Comparison of ENCODE assay signal across 16 cellular contexts in genomic region chr3:155243512-155243921, GRCh38. TPM values are rescaled to one million over a fixed set of nuclear protein-coding genes. Genes with fewer than 3 reads are reported as not detected.
DNase-seq lines count a peak whose midpoint lies in the region; ATAC-seq and TF ChIP-seq lines count a peak whose summit lies in the region.
"Had no signal": no experiment of that assay in that cellular context is flagged by ENCODE, and none has a peak within 500 bp of the region (broad histone marks: within the 10 kb centered on the region; RNA-seq: fewer than 3 reads in every experiment).

No MANE protein-coding gene starts in this region.

- DNase-seq in H4 (ENCODE audit: low spot score) (peak; percentile 61), NAMALWA (ENCODE audit: low spot score) (peak; percentile 54), fibroblast of mammary gland (ENCODE audit: low read depth) (peak; percentile 82), activated gamma-delta T cell treated with Interleukin-2 at 50 U/mL for 16 hours (no peak), hepatocyte (ENCODE audit: low spot score) (no peak), erythroblast (lab: John Stamatoyannopoulos, UW) (no peak)
- DNase-seq: activated B cell treated with CpG ODN at 0.5 μM for 24 hours; activated CD8-positive, alpha-beta memory T cell treated with anti-CD3 and anti-CD28 coated beads, Interleukin-2, amount 10 ng/mL, durations not matched to agents 7 days and 5 days; activated naive CD4-positive, alpha-beta T cell treated with anti-CD3 and anti-CD28 coated beads, Interleukin-2, amount 50 U/mL, for 16 hours; NCI-H1694; ovary; SW 1271; uterus had no signal

- H3K9me3 ChIP-seq in BLaER1 treated with 17β-estradiol and CSF1 and Interleukin-3, amounts not matched to agents 10 nM and 100 nM (replicated peaks in 1 of 11) = peaks cover 25 to 68% (median 54%) of the 10 kb centered on the region in 11 experiments; a peak in 21 of 22 replicates
- H3K9me3 ChIP-seq in hepatocyte (ENCODE audit: low read depth) = no peaks in the 10 kb centered on the region
- H3K9me3 ChIP-seq: ovary, uterus had no signal

- no peak overlapping the region for H3K9ac ChIP-seq in BLaER1 treated with 17β-estradiol and CSF1 and Interleukin-3, amounts not matched to agents 10 nM and 100 nM

- no peak overlapping the region for H3K4me3 ChIP-seq in BLaER1 treated with 17β-estradiol and CSF1 and Interleukin-3, amounts not matched to agents 10 nM and 100 nM
- H3K4me3 ChIP-seq in fibroblast of mammary gland (ENCODE audit: control insufficient read depth, low read depth, low read length) (no peak overlapping the region), hepatocyte (no peak overlapping the region)
- H3K4me3 ChIP-seq: ovary, uterus had no signal

- 93% methylated on average over 2 of the region's 2 CpGs for WGBS in hepatocyte (ENCODE audit: low lambda C conversion rate, missing lambda C conversion rate)

- no peaks in the 10 kb centered on the region for H3K27me3 ChIP-seq in BLaER1 treated with 17β-estradiol and CSF1 and Interleukin-3, amounts not matched to agents 10 nM and 100 nM
- no peaks in the 10 kb centered on the region for H3K27me3 ChIP-seq in hepatocyte
- H3K27me3 ChIP-seq: ovary, uterus had no signal

- no peaks in the 10 kb centered on the region for H3K79me2 ChIP-seq in hepatocyte

- no peak for TF ChIP-seq POLR2A in erythroblast (IDR thresholded peaks at IDR 0.05; ENCODE audit: low read length)

- H3K4me2 ChIP-seq in BLaER1 treated with 17β-estradiol and CSF1 and Interleukin-3, amounts not matched to agents 10 nM and 100 nM = peak overlapping the region in 6 of 11 experiments; percentile 41 to 59 (median 52); a peak in 8 of 22 replicates
- H3K4me2 ChIP-seq in hepatocyte = no peak overlapping the region

- TF ChIP-seq CTCF in fibroblast of mammary gland (conservative IDR thresholded peaks at IDR 0.05; ENCODE audit: control insufficient read depth, insufficient read depth, low read depth, low read length) = no peak
- TF ChIP-seq CTCF in hepatocyte (IDR thresholded peaks at IDR 0.05; ENCODE audit: poor library complexity) = no peak

- H3K9me2 ChIP-seq in hepatocyte (replicated peaks; ENCODE audit: insufficient read depth) = no peaks in the 10 kb centered on the region

- H2AFZ ChIP-seq in hepatocyte = no peak overlapping the region

- no peak for ATAC-seq in HG03354 (IDR thresholded peaks at IDR 0.05; ENCODE audit: poor library complexity, severe bottlenecking, unreplicated experiment)
- ATAC-seq: activated CD8-positive, alpha-beta memory T cell treated with anti-CD3 and anti-CD28 coated beads, Interleukin-2, amount 10 ng/mL, durations not matched to agents 7 days and 5 days; Panc1 had no signal

- peaks cover 0 to 3% (median 0%) of the 10 kb centered on the region in 11 experiments; a peak in 2 of 22 replicates for H3K36me3 ChIP-seq in BLaER1 treated with 17β-estradiol and CSF1 and Interleukin-3, amounts not matched to agents 10 nM and 100 nM
- H3K36me3 ChIP-seq in hepatocyte (replicated peaks; ENCODE audit: insufficient read depth, low read depth) = no peaks in the 10 kb centered on the region
- H3K36me3 ChIP-seq: ovary, uterus had no signal

- no peaks in the 10 kb centered on the region for H4K20me1 ChIP-seq in BLaER1 treated with 17β-estradiol and CSF1 and Interleukin-3, amounts not matched to agents 10 nM and 100 nM
- H4K20me1 ChIP-seq in hepatocyte (ENCODE audit: insufficient read depth, poor library complexity, severe bottlenecking) = no peaks in the 10 kb centered on the region

- H3K4me1 ChIP-seq in BLaER1 treated with 17β-estradiol and CSF1 and Interleukin-3, amounts not matched to agents 10 nM and 100 nM = peaks cover 0 to 63% (median 25%) of the 10 kb centered on the region in 10 experiments; a peak in 13 of 20 replicates
- no peaks in the 10 kb centered on the region for H3K4me1 ChIP-seq in hepatocyte (ENCODE audit: insufficient read depth)
- H3K4me1 ChIP-seq: uterus had no signal

- peak overlapping the region in 4 of 11 experiments; percentile 48 to 63 (median 54); a peak in 8 of 22 replicates for H3K27ac ChIP-seq in BLaER1 treated with 17β-estradiol and CSF1 and Interleukin-3, amounts not matched to agents 10 nM and 100 nM
- no peak overlapping the region for H3K27ac ChIP-seq in hepatocyte
- H3K27ac ChIP-seq: ovary, uterus had no signal

RNA-seq across cellular contexts. Expression of gene STRIT1, which starts 50.0 kb away (rescaled TPM):
- total RNA-seq in H4 (2014; rRNA removed; shearing (Covaris generic)) = not detected in 2 replicates
- total RNA-seq in hepatocyte = 0.60 and 1.2 TPM in 2 replicates
- 1.4 TPM in 1 of 2 replicates, not detected in the other for polyA plus RNA-seq in hepatocyte
- total RNA-seq: activated B cell treated with CpG ODN at 0.5 μM for 24 hours; activated CD8-positive, alpha-beta memory T cell treated with anti-CD3 and anti-CD28 coated beads, Interleukin-2, amount 10 ng/mL, durations not matched to agents 7 days and 5 days; ovary; uterus had no signal
- polyA plus RNA-seq: ovary had no signal

Comparison
In these comparisons a context has a peak if more than half of its experiments do, and no peak if none do; other contexts are left out.
1. DNase-seq: peak in H4 (single experiment), NAMALWA (single experiment) and fibroblast of mammary gland (single experiment); none in activated gamma-delta T cell treated with Interleukin-2 at 50 U/mL for 16 hours (single experiment), hepatocyte (single experiment) and erythroblast (0 of 2).